Comparison of ENCODE assay signal across 23 cellular contexts in the genomic region with DNA sequence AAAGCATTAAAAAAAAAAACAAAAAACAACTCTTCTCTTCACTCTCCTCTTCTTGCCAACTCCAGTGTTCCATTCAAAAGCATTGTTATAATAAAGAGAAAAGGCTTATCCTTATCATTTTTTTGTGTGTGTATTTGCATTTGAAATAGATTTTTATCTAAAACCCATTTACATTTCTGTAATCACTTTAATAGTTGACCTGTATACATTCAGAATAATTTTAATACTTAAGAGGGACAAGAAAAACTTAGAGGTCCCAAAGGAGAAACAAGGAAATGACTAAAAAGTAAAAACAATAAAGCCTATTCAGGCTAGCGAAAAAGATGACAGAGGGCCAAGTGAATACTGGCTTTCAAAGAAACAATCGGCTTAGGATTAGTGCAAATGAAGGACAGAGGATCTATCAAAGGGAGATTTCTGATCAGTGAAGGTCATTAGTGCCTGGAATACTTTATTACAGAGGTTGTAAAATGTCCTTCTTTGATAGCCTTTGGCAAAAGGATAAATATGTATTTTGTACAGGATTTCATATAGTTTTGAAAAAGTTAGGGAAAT.
DNase-seq lines count a peak whose midpoint lies in the region; ATAC-seq, FAIRE-seq and TF ChIP-seq lines count a peak whose summit lies in the region.
"Had no signal": no experiment of that assay in that cellular context is flagged by ENCODE, and none has a peak within 500 bp of the region (broad histone marks: within the 10 kb centered on the region; RNA-seq: fewer than 3 reads in every experiment).

No MANE protein-coding gene starts in this region.

- H3K36me3 ChIP-seq in A673 (ENCODE audit: insufficient read depth, low read length, poor library complexity, severe bottlenecking) (no peaks in the 10 kb centered on the region), H7 (replicated peaks; ENCODE audit: control insufficient read depth, insufficient read depth, low read length) (no peaks in the 10 kb centered on the region)
- H3K36me3 ChIP-seq: BLaER1 treated with 17β-estradiol and CSF1 and Interleukin-3, amounts not matched to agents 10 nM and 100 nM had no signal

- no peak overlapping the region for H3K27ac ChIP-seq in A673 (ENCODE audit: low read depth, low read length, poor library complexity, severe bottlenecking)
- H3K27ac ChIP-seq: 22Rv1; BLaER1 treated with 17β-estradiol and CSF1 and Interleukin-3, amounts not matched to agents 10 nM and 100 nM; PC-9 had no signal

- H3K4me1 ChIP-seq in A673 (ENCODE audit: insufficient read depth, low read length, poor library complexity, severe bottlenecking): peaks cover 5% of the 10 kb centered on the region

- TF ChIP-seq CTCF in A673 (conservative IDR thresholded peaks at IDR 0.05; ENCODE audit: low read depth, low read length): no peak

- intact Hi-C loops in A673 (cut with micrococcal nuclease; ENCODE audit: unreplicated experiment): no loop called here

- POLR2A ChIA-PET in A673 (lab: Charles Lee; ENCODE audit: low non-redundant PET): no interaction called here

- FAIRE-seq in colon (lab: Jason Lieb, UNC): peak; percentile 93
- FAIRE-seq: GM18507, H1 had no signal

- no peaks in the 10 kb centered on the region for H3K9me3 ChIP-seq in A673 (ENCODE audit: low read depth, low read length, poor library complexity, severe bottlenecking)

- no TSS peak for BruUV-seq in A673 (replicated peaks; lab: Mats Ljungman, UMichigan)

- H3K4me3 ChIP-seq in A673 (ENCODE audit: low read depth, low read length, poor library complexity, severe bottlenecking) (no peak overlapping the region), H7 (ENCODE audit: insufficient read depth, low read depth, low read length) (no peak overlapping the region)
- H3K4me3 ChIP-seq: BLaER1 treated with 17β-estradiol and CSF1 and Interleukin-3, amounts not matched to agents 10 nM and 100 nM; PC-9 had no signal

- H3K27me3 ChIP-seq in A673 (replicated peaks; ENCODE audit: insufficient read depth, low read depth, low read length, poor library complexity): no peaks in the 10 kb centered on the region
- no peaks in the 10 kb centered on the region for H3K27me3 ChIP-seq in H7 (ENCODE audit: control insufficient read depth, insufficient read depth, low read length)

- no peak for ATAC-seq in GM21390 (IDR thresholded peaks at IDR 0.05; ENCODE audit: unreplicated experiment)
- ATAC-seq: CD8-positive, alpha-beta T cell had no signal

- DNase-seq in A673 (ENCODE audit: low spot score) (peak; percentile 32), NCI-H82 (lab: John Stamatoyannopoulos, UW) (peak; percentile 91), globus pallidus (ENCODE audit: low spot score) (peak; percentile 6), HuH-7 (ENCODE audit: low spot score) (no peak), H7 (no peak)
- DNase-seq in activated naive CD4-positive, alpha-beta T cell (lab: John Stamatoyannopoulos, UW): no peak
- DNase-seq: Calu3; CD8-positive, alpha-beta T cell; GDM1; KG1; NCI-H1092; NCI-H1436; NCI-H1930; NCI-H69; PC-9; RPMI8226; SHP77 treated with DMSO at 0.1 percent for 48 hours had no signal

- CTCF ChIA-PET in A673 (lab: Charles Lee): interaction anchor here (0.6 kb wide), 1 partner anchor 171 kb away, joined by 16 read pairs; no protein-coding TSS in a partner anchor

Comparison
In these comparisons a context has a peak if more than half of its experiments do, and no peak if none do; other contexts are left out.
1. DNase-seq: peak in A673 (single experiment), NCI-H82 (single experiment) and globus pallidus (single experiment); none in HuH-7 (single experiment), H7 (single experiment) and activated naive CD4-positive, alpha-beta T cell (0 of 4).